9 cellular contexts compared by ENCODE assay signal in genomic region chr2:43131890-43132522, GRCh38.
A peak's percentile ranks its signal among the peaks of the same experiment; 100 is the strongest.
DNase-seq lines count a peak whose midpoint lies in the region; ATAC-seq, FAIRE-seq and TF ChIP-seq lines count a peak whose summit lies in the region.
"Had no signal": no experiment of that assay in that cellular context is flagged by ENCODE, and none has a peak within 500 bp of the region (broad histone marks: within the 10 kb centered on the region; RNA-seq: fewer than 3 reads in every experiment).

No MANE protein-coding gene starts in this region.

- H3K27ac Mint-ChIP-seq in activated CD4-positive, alpha-beta T cell treated with anti-CD3 and anti-CD28 coated beads, Interleukin-2, amount 10 ng/mL, durations not matched to agents 24 days and 14 days: peak overlapping the region; percentile 84
- peak overlapping the region; percentile 89 for H3K27ac Mint-ChIP-seq in activated CD4-positive, alpha-beta memory T cell treated with anti-CD3 and anti-CD28 coated beads for 36 hours

- CTCF ChIA-PET in activated CD4-positive, alpha-beta memory T cell treated with anti-CD3 and anti-CD28 coated beads for 36 hours (lab: Charles Lee): interaction anchor here (0.6 to 17.8 kb wide), 16 partner anchors 8 to 445 kb away, joined by 3 to 419 read pairs (median 3); partner anchors contain the start of gene ZFP36L2

- no peaks in the 10 kb centered on the region for H3K9me3 Mint-ChIP-seq in activated CD4-positive, alpha-beta T cell treated with anti-CD3 and anti-CD28 coated beads, Interleukin-2, amount 10 ng/mL, durations not matched to agents 24 days and 14 days
- no peaks in the 10 kb centered on the region for H3K9me3 Mint-ChIP-seq in activated CD4-positive, alpha-beta memory T cell treated with anti-CD3 and anti-CD28 coated beads for 36 hours

- H3K27ac ChIP-seq in kidney (ENCODE audit: low read depth in 2 of 2, low read length in 2 of 2) (no peak overlapping the region), substantia nigra (ENCODE audit: low read depth, low read length, poor library complexity, severe bottlenecking) (peak overlapping the region; percentile 64)

- peak overlapping the region; percentile 64 for H3K4me3 Mint-ChIP-seq in activated CD4-positive, alpha-beta T cell treated with anti-CD3 and anti-CD28 coated beads, Interleukin-2, amount 10 ng/mL, durations not matched to agents 24 days and 14 days
- peak overlapping the region; percentile 18 for H3K4me3 Mint-ChIP-seq in activated CD4-positive, alpha-beta memory T cell treated with anti-CD3 and anti-CD28 coated beads for 36 hours

- POLR2A ChIA-PET in activated CD4-positive, alpha-beta memory T cell treated with anti-CD3 and anti-CD28 coated beads for 36 hours (lab: Charles Lee): interaction anchor here (0.7 to 13.4 kb wide), 5 partner anchors 43 to 434 kb away, joined by 3 to 283 read pairs (median 5); partner anchors contain the start of gene ZFP36L2

- H3K9ac ChIP-seq in kidney (ENCODE audit: low read length in 2 of 2): no peak overlapping the region

- peaks cover 3 to 30% of the 10 kb centered on the region in 2 donors for H3K4me1 ChIP-seq in kidney (ENCODE audit: control insufficient read depth in 1 of 2, insufficient read depth in 1 of 2, low read depth in 1 of 2, low read length in 2 of 2)

- H3K9me3 ChIP-seq in kidney (ENCODE audit: control insufficient read depth in 1 of 2, low read length in 2 of 2): no peaks in the 10 kb centered on the region

- no peak overlapping the region for H3K4me3 ChIP-seq in kidney (ENCODE audit: low read length in 2 of 2)

- no peaks in the 10 kb centered on the region for H3K27me3 Mint-ChIP-seq in activated CD4-positive, alpha-beta T cell treated with anti-CD3 and anti-CD28 coated beads, Interleukin-2, amount 10 ng/mL, durations not matched to agents 24 days and 14 days
- H3K27me3 Mint-ChIP-seq in activated CD4-positive, alpha-beta memory T cell treated with anti-CD3 and anti-CD28 coated beads for 36 hours: no peaks in the 10 kb centered on the region

- FAIRE-seq in kidney (lab: Jason Lieb, UNC): no peak
- FAIRE-seq: RCC 7860 had no signal

- no peaks in the 10 kb centered on the region for H3K36me3 ChIP-seq in kidney (ENCODE audit: control insufficient read depth in 1 of 2, insufficient read depth in 2 of 2, low read length in 2 of 2)

- TF ChIP-seq CTCF in kidney (IDR thresholded peaks at IDR 0.05; ENCODE audit: borderline replicate concordance, extremely low read depth, insufficient read depth): no peak

- H3K4me1 Mint-ChIP-seq in activated CD4-positive, alpha-beta T cell treated with anti-CD3 and anti-CD28 coated beads, Interleukin-2, amount 10 ng/mL, durations not matched to agents 24 days and 14 days: peaks cover 85% of the 10 kb centered on the region
- H3K4me1 Mint-ChIP-seq in activated CD4-positive, alpha-beta memory T cell treated with anti-CD3 and anti-CD28 coated beads for 36 hours (ENCODE audit: low read depth): peaks cover 96% of the 10 kb centered on the region

- intact Hi-C loops in activated CD4-positive, alpha-beta T cell treated with anti-CD3 and anti-CD28 coated beads, Interleukin-2, amount 10 ng/mL, durations not matched to agents 24 days and 14 days (cut with micrococcal nuclease): loop anchor here (1.0 to 5.0 kb wide), 11 partner anchors 8 to 463 kb away; partner anchors contain the start of gene ZFP36L2
- intact Hi-C loops in activated CD4-positive, alpha-beta memory T cell treated with anti-CD3 and anti-CD28 coated beads for 36 hours (cut with micrococcal nuclease): loop anchor here (1.0 to 5.0 kb wide), 12 partner anchors 27 to 771 kb away; partner anchors contain the start of genes COX7A2L and THADA
- intact Hi-C loops in kidney (cut with DNase I): no loop called here

- ATAC-seq in GM19395 (IDR thresholded peaks at IDR 0.05; ENCODE audit: unreplicated experiment): no peak

- peaks cover 5% of the 10 kb centered on the region for H3K36me3 Mint-ChIP-seq in activated CD4-positive, alpha-beta T cell treated with anti-CD3 and anti-CD28 coated beads, Interleukin-2, amount 10 ng/mL, durations not matched to agents 24 days and 14 days (ENCODE audit: low read depth)
- H3K36me3 Mint-ChIP-seq in activated CD4-positive, alpha-beta memory T cell treated with anti-CD3 and anti-CD28 coated beads for 36 hours: no peaks in the 10 kb centered on the region

- DNase-seq in activated CD4-positive, alpha-beta T cell treated with anti-CD3 and anti-CD28 coated beads, Interleukin-2, amount 10 ng/mL, durations not matched to agents 24 days and 14 days: peak; percentile 71
- no peak for DNase-seq in activated CD4-positive, alpha-beta T cell treated with anti-CD3 and anti-CD28 coated beads for 4 hours
- peak; percentile 41 for DNase-seq in activated CD4-positive, alpha-beta memory T cell treated with anti-CD3 and anti-CD28 coated beads for 36 hours
- DNase-seq in kidney (peak; percentile 68), substantia nigra (lab: John Stamatoyannopoulos, UW) (peak in 1 of 49 donors; percentile 15), NCI-H446 (lab: John Stamatoyannopoulos, UW) (no peak), cortex of kidney (lab: John Stamatoyannopoulos, UW) (no peak)

Comparison
In these comparisons a context has a peak if more than half of its experiments do, and no peak if none do; other contexts are left out.
1. DNase-seq: peak in activated CD4-positive, alpha-beta T cell treated with anti-CD3 and anti-CD28 coated beads, Interleukin-2, amount 10 ng/mL, durations not matched to agents 24 days and 14 days (single experiment), activated CD4-positive, alpha-beta memory T cell treated with anti-CD3 and anti-CD28 coated beads for 36 hours (single experiment) and kidney (single experiment); none in activated CD4-positive, alpha-beta T cell treated with anti-CD3 and anti-CD28 coated beads for 4 hours (0 of 2), NCI-H446 (0 of 2) and cortex of kidney (single experiment).